Comparison of ENCODE assay signal across 25 cellular contexts in genomic region chr18:9998330-9998729, GRCh38.
"Had no signal": no experiment of that assay in that cellular context is flagged by ENCODE, and none has a peak within 500 bp of the region (broad histone marks: within the 10 kb centered on the region; RNA-seq: fewer than 3 reads in every experiment).

No MANE protein-coding gene starts in this region.

- H3K36me3 ChIP-seq: colonic mucosa, esophagus muscularis mucosa, esophagus squamous epithelium, gastrocnemius medialis, gastroesophageal sphincter, heart left ventricle, heart right ventricle had no signal

- H3K4me3 ChIP-seq: colonic mucosa, coronary artery, dorsolateral prefrontal cortex, esophagus muscularis mucosa, esophagus squamous epithelium, gastrocnemius medialis, gastroesophageal sphincter, heart left ventricle, heart right ventricle had no signal

- H3K27me3 ChIP-seq: colonic mucosa, dorsolateral prefrontal cortex, esophagus muscularis mucosa, esophagus squamous epithelium, foreskin keratinocyte, gastrocnemius medialis, gastroesophageal sphincter, heart left ventricle, heart right ventricle had no signal

- H3K4me1 ChIP-seq: colonic mucosa, foreskin keratinocyte, gastrocnemius medialis had no signal

- H3K27ac ChIP-seq: colonic mucosa, coronary artery, dorsolateral prefrontal cortex, epithelial cell of prostate, esophagus muscularis mucosa, esophagus squamous epithelium, foreskin keratinocyte, gastrocnemius medialis, gastroesophageal sphincter, heart left ventricle, heart right ventricle had no signal

- FAIRE-seq: colon, endothelial cell of umbilical vein had no signal

- ATAC-seq: effector memory CD8-positive, alpha-beta T cell; esophagus mucosa; foreskin keratinocyte; gastrocnemius medialis; gastroesophageal sphincter; heart right ventricle had no signal

- DNase-seq: colonic mucosa; cortex of kidney; dermis blood vessel endothelial cell; dorsolateral prefrontal cortex; effector CD4-positive, alpha-beta T cell; effector CD8-positive, alpha-beta T cell; effector memory CD4-positive, alpha-beta T cell; effector memory CD8-positive, alpha-beta T cell; endodermal cell; erythroblast; esophagus squamous epithelium; foreskin fibroblast; foreskin keratinocyte; foreskin melanocyte; gastrocnemius medialis; glutamatergic neuron; heart left ventricle; heart right ventricle had no signal
